9 cellular contexts compared by ENCODE assay signal in the genomic region with DNA sequence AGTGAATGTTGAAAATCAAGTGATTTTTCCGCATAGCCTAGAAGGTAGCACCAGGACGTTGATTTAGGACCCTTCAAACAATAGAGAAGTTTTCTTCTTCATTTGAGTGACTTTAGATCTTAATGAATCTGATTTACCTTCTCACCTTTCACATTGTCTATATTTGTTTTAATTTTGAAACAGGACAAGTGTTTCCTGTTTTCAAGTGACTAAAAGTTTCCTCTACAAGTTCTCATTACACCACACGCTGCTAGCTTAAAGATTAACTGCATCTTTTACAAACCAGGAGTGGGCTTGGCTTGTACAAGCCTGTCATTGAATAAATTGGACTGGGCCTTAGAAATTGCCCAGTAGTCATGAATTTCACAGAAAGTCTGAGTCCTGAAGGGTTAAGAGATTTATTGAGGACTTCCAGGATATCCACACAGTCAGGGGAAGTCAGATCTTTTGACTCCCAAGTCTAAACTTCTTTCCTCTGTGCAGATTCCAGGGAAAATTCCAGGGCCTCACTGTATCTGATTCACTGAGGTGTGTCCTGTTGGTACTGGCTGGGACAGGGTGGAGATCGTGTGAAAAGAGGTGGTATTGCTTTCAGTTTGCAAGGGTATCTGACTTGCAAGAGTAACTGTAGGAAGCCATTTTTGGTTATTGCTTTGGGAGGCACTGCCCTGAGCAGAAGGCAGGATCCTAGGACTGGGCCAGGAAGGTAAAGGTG. TPM values are rescaled to one million over a fixed set of nuclear protein-coding genes. Genes with fewer than 3 reads are reported as not detected.
DNase-seq lines count a peak whose midpoint lies in the region; ATAC-seq and TF ChIP-seq lines count a peak whose summit lies in the region.
"Had no signal": no experiment of that assay in that cellular context is flagged by ENCODE, and none has a peak within 500 bp of the region (broad histone marks: within the 10 kb centered on the region; RNA-seq: fewer than 3 reads in every experiment).

No MANE protein-coding gene starts in this region.

- no peak overlapping the region for H2BK120ac ChIP-seq in H9 (ENCODE audit: low read depth, low read length, poor library complexity, severe bottlenecking)

- H3K9me3 ChIP-seq in left lung (no peaks in the 10 kb centered on the region), H9 (ENCODE audit: control insufficient read depth, low read depth, low read length) (no peaks in the 10 kb centered on the region)

- no peak overlapping the region for H3K14ac ChIP-seq in H9 (ENCODE audit: insufficient read depth, low read length)

- intact Hi-C loops in left lung (cut with DNase I), result no loop called here

- H2AK5ac ChIP-seq in H9 (ENCODE audit: insufficient read length, low read length), result no peak overlapping the region

- no peak overlapping the region for H4K5ac ChIP-seq in H9 (ENCODE audit: insufficient read length, low read depth, low read length)

- no peak overlapping the region for H2BK20ac ChIP-seq in H9 (ENCODE audit: low read depth, low read length, poor library complexity, severe bottlenecking)

- no peak overlapping the region for H3K4me2 ChIP-seq in H9 (ENCODE audit: insufficient read depth, insufficient read length, low read length)

- peaks cover 17 to 22% of the 10 kb centered on the region in 2 experiments for H3K4me1 Mint-ChIP-seq in H9

- H3K56ac ChIP-seq in H9 (ENCODE audit: insufficient read length, low read depth, low read length), result no peak overlapping the region

- H3K4ac ChIP-seq in H9 (ENCODE audit: low read depth, low read length), result no peak overlapping the region

- H3K4me3 ChIP-seq in left lung, result no peak overlapping the region

- no peak overlapping the region for H3K27ac Mint-ChIP-seq in H9
- H3K27ac Mint-ChIP-seq: activated naive CD8-positive, alpha-beta T cell treated with anti-CD3 and anti-CD28 coated beads, Interleukin-2, amount 10 ng/mL, durations not matched to agents 7 days and 5 days had no signal

- no peak overlapping the region for H3K23ac ChIP-seq in H9 (ENCODE audit: insufficient read length, low read depth, low read length)

- no peak overlapping the region for H4K8ac ChIP-seq in H9 (replicated peaks; ENCODE audit: insufficient read length, low read depth, low read length)

- no peak overlapping the region for H3K18ac ChIP-seq in H9 (ENCODE audit: insufficient read length, low read depth, low read length)

- ATAC-seq in GM18517 (IDR thresholded peaks at IDR 0.05; ENCODE audit: unreplicated experiment) (peak; percentile 69), GM21619 (IDR thresholded peaks at IDR 0.05; ENCODE audit: unreplicated experiment) (peak; percentile 57), left lung (peak; percentile 49)

- H3K27ac ChIP-seq in left lung (peak overlapping the region; percentile 42 to 53), H9 (ENCODE audit: insufficient read length, low read depth, low read length) (no peak overlapping the region)

- no peak overlapping the region for H2AFZ ChIP-seq in H9 (ENCODE audit: low read length)

- H3K79me2 ChIP-seq in H9 (ENCODE audit: insufficient read depth, low read length), result no peaks in the 10 kb centered on the region

- DNase-seq in HPDE6-E6E7 (ENCODE audit: extremely low spot score) (peak; percentile 50), left lung (no peak), ureter (ENCODE audit: low spot score) (no peak), NCI-H82 (lab: John Stamatoyannopoulos, UW) (no peak), hippocampal formation (lab: John Stamatoyannopoulos, UW) (no peak), H9 (no peak)
- DNase-seq: activated naive CD8-positive, alpha-beta T cell treated with anti-CD3 and anti-CD28 coated beads, Interleukin-2, amount 10 ng/mL, durations not matched to agents 7 days and 5 days had no signal

- H3K79me1 ChIP-seq in H9 (ENCODE audit: insufficient read depth, low read depth, low read length, poor library complexity, severe bottlenecking), result no peaks in the 10 kb centered on the region

- H3K36me3 Mint-ChIP-seq in H9 (ENCODE audit: insufficient read depth in 1 of 3, low read depth in 3 of 3), result no peaks in the 10 kb centered on the region
- H3K36me3 Mint-ChIP-seq: activated naive CD8-positive, alpha-beta T cell treated with anti-CD3 and anti-CD28 coated beads, Interleukin-2, amount 10 ng/mL, durations not matched to agents 7 days and 5 days had no signal

- H3K4me1 ChIP-seq in left lung, result peaks cover 0 to 26% of the 10 kb centered on the region in 2 donors
- no peaks in the 10 kb centered on the region for H3K4me1 ChIP-seq in H9 (ENCODE audit: insufficient read depth, low read length)

- no peak overlapping the region for H3K4me3 Mint-ChIP-seq in H9
- H3K4me3 Mint-ChIP-seq: activated naive CD8-positive, alpha-beta T cell treated with anti-CD3 and anti-CD28 coated beads, Interleukin-2, amount 10 ng/mL, durations not matched to agents 7 days and 5 days had no signal

- H3K9ac ChIP-seq in H9 (ENCODE audit: extremely low read depth, insufficient read length, low read length), result no peak overlapping the region

- peaks cover 8% of the 10 kb centered on the region for H3K23me2 ChIP-seq in H9 (ENCODE audit: insufficient read length, low read depth, low read length, poor library complexity, severe bottlenecking)

- WGBS in H9 (ENCODE audit: extremely low coverage, insufficient read length, low lambda C conversion rate), result no CpG with 5 or more reads among the region's 4 CpGs

- H2BK5ac ChIP-seq in H9 (ENCODE audit: insufficient read length, low read length), result no peak overlapping the region

- H3K27me3 ChIP-seq in left lung, result peaks cover 24 to 44% of the 10 kb centered on the region in 2 donors
- peaks cover 60% of the 10 kb centered on the region for H3K27me3 ChIP-seq in H9 (ENCODE audit: insufficient read depth, low read length)

- H3K27me3 Mint-ChIP-seq in H9 (ENCODE audit: low read depth), result peaks cover 95% of the 10 kb centered on the region

- H3K9me3 Mint-ChIP-seq in H9, result no peaks in the 10 kb centered on the region; a peak in 3 of 5 replicates

- H2BK12ac ChIP-seq in H9 (ENCODE audit: insufficient read length, low read depth, low read length), result no peak overlapping the region

- H4K20me1 ChIP-seq in H9 (ENCODE audit: control insufficient read depth, insufficient read depth, insufficient read length), result peaks cover 2% of the 10 kb centered on the region

- TF ChIP-seq CTCF in left lung (IDR thresholded peaks at IDR 0.05) (no peak), H9 (conservative IDR thresholded peaks at IDR 0.05) (no peak)

- H3K36me3 ChIP-seq in left lung, result no peaks in the 10 kb centered on the region

- H3T11ph ChIP-seq in H9 (ENCODE audit: low read length), result no peak overlapping the region

- no peak overlapping the region for H4K91ac ChIP-seq in H9 (ENCODE audit: insufficient read length, low read depth, low read length)

- H2BK15ac ChIP-seq in H9 (ENCODE audit: low read depth, low read length), result no peak overlapping the region

RNA-seq across cellular contexts. Expression of gene SGPP2, which starts 3.4 kb away (rescaled TPM):
- total RNA-seq in left lung, result 10 to 100 TPM; 28.2 to 31.2 TPM
- 45.8 TPM for total RNA-seq in ureter
- total RNA-seq in H9 (2021), result not detected in 2 replicates

Comparison
In these comparisons a context has a peak if more than half of its experiments do, and no peak if none do; other contexts are left out.
1. RNA of gene SGPP2, which starts 3.4 kb away (total RNA-seq): 45.8 TPM in ureter (single experiment) and 28.2 to 31.2 TPM in left lung; not detected in H9; every median in the first group is over 10 times any median in the second.
2. Peak in every context shown above with its lines, with median percentiles within 50 percentile points of each other: ATAC-seq.